Comparison of ENCODE assay signal across 8 cellular contexts in the genomic region with DNA sequence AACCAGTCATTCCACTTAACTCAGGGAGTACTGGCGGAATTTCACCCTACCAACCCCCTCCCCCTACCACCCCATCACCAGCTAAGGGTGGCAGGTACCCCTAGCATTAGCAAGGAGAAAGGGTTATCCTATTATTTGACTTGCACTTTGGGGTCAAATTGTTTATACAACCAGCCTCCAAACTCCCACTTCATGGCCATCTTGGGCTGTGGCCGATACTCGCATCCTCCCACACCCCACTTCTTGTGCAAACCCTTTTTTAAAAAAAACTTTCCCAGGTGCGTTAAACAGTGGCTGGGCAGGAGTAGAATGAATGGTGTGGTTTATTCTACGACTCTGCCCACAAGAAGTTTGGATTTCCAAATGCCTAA. TPM values are rescaled to one million over a fixed set of nuclear protein-coding genes. Genes with fewer than 3 reads are reported as not detected.
DNase-seq lines count a peak whose midpoint lies in the region; ATAC-seq, FAIRE-seq and TF ChIP-seq lines count a peak whose summit lies in the region.

No MANE protein-coding gene starts in this region.

- H3K27ac Mint-ChIP-seq in H9 = peak overlapping the region; percentile 90 to 99 (median 98)

- peaks cover 11% of the 10 kb centered on the region; the same call in 1 of the 2 replicates for H3K79me2 ChIP-seq in H9 (ENCODE audit: insufficient read depth, low read length)

- no peak overlapping the region for H2BK5ac ChIP-seq in H9 (ENCODE audit: insufficient read length, low read length)

- no CpG with 5 or more reads among the region's 5 CpGs for WGBS in H9 (ENCODE audit: extremely low coverage, insufficient read length, low lambda C conversion rate)

- H3K4me1 Mint-ChIP-seq in H9 = peaks cover 31 to 40% of the 10 kb centered on the region in 2 experiments

- H3K9me3 Mint-ChIP-seq in H9 = no peaks in the 10 kb centered on the region; a peak in 1 of 5 replicates

- no peak overlapping the region for H2BK120ac ChIP-seq in H9 (ENCODE audit: low read depth, low read length, poor library complexity, severe bottlenecking)

- ATAC-seq in stimulated activated naive CD8-positive, alpha-beta T cell treated with anti-CD3 and anti-CD28 coated beads, Interleukin-15, Interleukin-2, amounts not matched to agents 100 U/mL and 50 U/mL, for 24 hours = no peak

- TF ChIP-seq CTCF in H9 (conservative IDR thresholded peaks at IDR 0.05) (no peak), VCaP (conservative IDR thresholded peaks at IDR 0.05) (no peak), right atrium auricular region (IDR thresholded peaks at IDR 0.05) (no peak)

- no peak overlapping the region for H4K8ac ChIP-seq in H9 (replicated peaks; ENCODE audit: insufficient read length, low read depth, low read length)

- H2BK20ac ChIP-seq in H9 (ENCODE audit: low read depth, low read length, poor library complexity, severe bottlenecking) = no peak overlapping the region

- H3K27ac ChIP-seq in H9 (ENCODE audit: insufficient read length, low read depth, low read length) (peak overlapping the region; percentile 71), VCaP (peak overlapping the region; percentile 84), right atrium auricular region (peak overlapping the region; percentile 78 to 83)

- peak overlapping the region in 1 of 2 donors; percentile 81 for H3K4me3 ChIP-seq in right atrium auricular region

- no peak overlapping the region for H2BK15ac ChIP-seq in H9 (ENCODE audit: low read depth, low read length)

- no peaks in the 10 kb centered on the region for H3K27me3 ChIP-seq in H9 (ENCODE audit: insufficient read depth, low read length)
- no peaks in the 10 kb centered on the region for H3K27me3 ChIP-seq in right atrium auricular region

- peaks cover 26 to 54% (median 45%) of the 10 kb centered on the region in 3 experiments; a peak in 6 of 7 replicates for H3K36me3 Mint-ChIP-seq in H9 (ENCODE audit: insufficient read depth in 1 of 3, low read depth in 3 of 3)

- peaks cover 8% of the 10 kb centered on the region for H3K23me2 ChIP-seq in H9 (ENCODE audit: insufficient read length, low read depth, low read length, poor library complexity, severe bottlenecking)

- H3K27me3 Mint-ChIP-seq in H9 (ENCODE audit: low read depth) = no peaks in the 10 kb centered on the region

- no peak overlapping the region for H2AFZ ChIP-seq in H9 (ENCODE audit: low read length)

- peaks cover 40% of the 10 kb centered on the region for H3K36me3 ChIP-seq in right atrium auricular region

- no peak overlapping the region for H3K23ac ChIP-seq in H9 (ENCODE audit: insufficient read length, low read depth, low read length)

- no peak overlapping the region for H4K91ac ChIP-seq in H9 (ENCODE audit: insufficient read length, low read depth, low read length)

- no peak overlapping the region for H3T11ph ChIP-seq in H9 (ENCODE audit: low read length)

- no peak overlapping the region for H3K56ac ChIP-seq in H9 (ENCODE audit: insufficient read length, low read depth, low read length)

- H4K20me1 ChIP-seq in H9 (ENCODE audit: control insufficient read depth, insufficient read depth, insufficient read length) = no peaks in the 10 kb centered on the region

- H2BK12ac ChIP-seq in H9 (ENCODE audit: insufficient read length, low read depth, low read length) = no peak overlapping the region

- no peak overlapping the region; the same call in 1 of the 2 replicates for H3K4ac ChIP-seq in H9 (ENCODE audit: low read depth, low read length)

- DNase-seq in H9 = no peak
- no peak for DNase-seq in right atrium auricular region (ENCODE audit: low spot score)
- peak; percentile 28 for DNase-seq in stimulated activated naive CD8-positive, alpha-beta T cell treated with anti-CD3 and anti-CD28 coated beads, Interleukin-15, Interleukin-2, amounts not matched to agents 100 U/mL and 50 U/mL, for 24 hours
- no peak for DNase-seq in cerebellum (ENCODE audit: low spot score)
- no peak for DNase-seq in NCI-H2196 (lab: John Stamatoyannopoulos, UW; ENCODE audit: unreplicated experiment)
- DNase-seq in activated effector memory CD4-positive, alpha-beta T cell treated with Interleukin-2 at 50 U/mL for 16 hours = no peak
- no peak for DNase-seq in frontal cortex (ENCODE audit: low spot score in 2 of 2)

- no peak overlapping the region for H3K14ac ChIP-seq in H9 (ENCODE audit: insufficient read depth, low read length)

- H4K5ac ChIP-seq in H9 (ENCODE audit: insufficient read length, low read depth, low read length) = no peak overlapping the region

- peak overlapping the region; percentile 16 for H3K9ac ChIP-seq in H9 (ENCODE audit: extremely low read depth, insufficient read length, low read length)

- no peaks in the 10 kb centered on the region for H3K79me1 ChIP-seq in H9 (ENCODE audit: insufficient read depth, low read depth, low read length, poor library complexity, severe bottlenecking)

- H3K4me1 ChIP-seq in H9 (ENCODE audit: insufficient read depth, low read length) = peaks cover 9% of the 10 kb centered on the region
- peaks cover 0 to 44% of the 10 kb centered on the region in 2 donors for H3K4me1 ChIP-seq in right atrium auricular region

- H3K4me3 Mint-ChIP-seq in H9 = peak overlapping the region; percentile 85 to 92

- H3K18ac ChIP-seq in H9 (ENCODE audit: insufficient read length, low read depth, low read length) = peak overlapping the region; percentile 36

- H2AK5ac ChIP-seq in H9 (ENCODE audit: insufficient read length, low read length) = no peak overlapping the region

- H3K9me3 ChIP-seq in H9 (ENCODE audit: control insufficient read depth, low read depth, low read length) (no peaks in the 10 kb centered on the region), right atrium auricular region (no peaks in the 10 kb centered on the region)

- FAIRE-seq in frontal cortex (lab: Jason Lieb, UNC) = no peak

- H3K4me2 ChIP-seq in H9 (ENCODE audit: insufficient read depth, insufficient read length, low read length) = peak overlapping the region; percentile 48

RNA-seq across cellular contexts. Expression of gene MRPL24, which starts 0.7 kb away (rescaled TPM):
- total RNA-seq in H9 (2021) (27.3 and 29.0 TPM in 2 replicates), right atrium auricular region (10 to 100 TPM; 45.8 to 50.5 TPM), cerebellum (13.8 TPM), frontal cortex (14.7 TPM)

RNA-seq across cellular contexts. Expression of gene HDGF, which starts 9.9 kb away (rescaled TPM):
- 308 and 310 TPM in 2 replicates for total RNA-seq in H9 (2021)
- total RNA-seq in right atrium auricular region = 100 to 1,000 TPM; 110 to 137 TPM
- 58.7 TPM for total RNA-seq in cerebellum
- total RNA-seq in frontal cortex = 63.6 TPM

RNA-seq across cellular contexts. Expression of gene ISG20L2, which starts 13.0 kb away (rescaled TPM):
- total RNA-seq in H9 (2021) (52.4 and 57.6 TPM in 2 replicates), right atrium auricular region (10 to 100 TPM; 13.6 to 18.0 TPM), cerebellum (12.0 TPM), frontal cortex (7.3 TPM)

RNA-seq across cellular contexts. Expression of gene METTL25B, which starts 13.3 kb away (rescaled TPM):
- 24.4 and 26.2 TPM in 2 replicates for total RNA-seq in H9 (2021)
- total RNA-seq in right atrium auricular region = 10 to 100 TPM in 1 of 2 donors, 1 to 10 TPM in 1; 7.4 to 15.6 TPM
- 7.9 TPM for total RNA-seq in cerebellum
- total RNA-seq in frontal cortex = 5.7 TPM

RNA-seq across cellular contexts. Expression of gene PRCC, which starts 25.7 kb away (rescaled TPM):
- total RNA-seq in H9 (2021) (129 TPM in 2 replicates), right atrium auricular region (10 to 100 TPM; 29.8 to 34.3 TPM), cerebellum (27.3 TPM), frontal cortex (14.3 TPM)
